Comparison of ENCODE assay signal across 1 cellular context in the genomic region with DNA sequence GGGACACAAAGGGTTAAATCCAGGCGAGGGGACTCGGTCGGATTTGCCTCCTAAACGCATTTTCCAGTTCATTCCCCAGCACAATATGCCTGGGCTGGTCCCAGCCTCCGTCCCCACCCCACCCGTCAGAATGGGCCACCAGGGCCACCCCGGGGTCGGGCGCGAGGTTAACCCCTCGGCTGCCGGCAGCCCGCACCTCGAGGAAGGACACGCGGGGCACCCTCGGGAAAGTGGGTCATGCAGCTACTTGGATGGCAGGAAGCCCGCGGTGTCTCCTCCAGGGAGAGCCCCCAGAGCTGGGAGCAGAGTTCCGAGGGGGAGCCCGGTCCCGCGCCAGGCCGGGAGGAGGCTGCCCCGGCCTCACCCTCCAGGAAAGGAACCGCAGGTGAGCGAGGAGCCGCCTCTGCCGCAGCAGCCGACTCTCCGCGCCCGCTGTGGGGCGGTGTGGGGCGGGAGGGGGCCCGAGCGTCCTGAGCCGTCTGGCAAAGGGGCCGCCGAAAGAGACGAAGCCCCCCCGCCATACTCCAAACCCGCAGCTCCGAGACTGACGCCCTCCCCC.
TF ChIP-seq lines count a peak whose summit lies in the region.

No MANE protein-coding gene starts in this region.

TF ChIP-seq in IMR-90, 13 proteins besides CTCF, POLR2A, EP300 and RAD21 (continued from another document):
- TF ChIP-seq, protein P1, sequence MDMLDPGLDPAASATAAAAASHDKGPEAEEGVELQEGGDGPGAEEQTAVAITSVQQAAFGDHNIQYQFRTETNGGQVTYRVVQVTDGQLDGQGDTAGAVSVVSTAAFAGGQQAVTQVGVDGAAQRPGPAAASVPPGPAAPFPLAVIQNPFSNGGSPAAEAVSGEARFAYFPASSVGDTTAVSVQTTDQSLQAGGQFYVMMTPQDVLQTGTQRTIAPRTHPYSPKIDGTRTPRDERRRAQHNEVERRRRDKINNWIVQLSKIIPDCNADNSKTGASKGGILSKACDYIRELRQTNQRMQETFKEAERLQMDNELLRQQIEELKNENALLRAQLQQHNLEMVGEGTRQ (IDR thresholded peaks at IDR 0.05; ENCODE audit: low read depth, low read length) = no peak
- TF ChIP-seq BHLHE40 (IDR thresholded peaks at IDR 0.05; ENCODE audit: low read depth, low read length) (no peak), NFE2L2 (IDR thresholded peaks at IDR 0.05; ENCODE audit: low read depth, low read length) (no peak), FOS (IDR thresholded peaks at IDR 0.05; ENCODE audit: low read depth, low read length) (no peak)
